ENCODE assay signal across 14 cellular contexts in genomic region chr2:177572236-177572671, GRCh38.
A peak's percentile ranks its signal among the peaks of the same experiment; 100 is the strongest.
DNase-seq lines count a peak whose midpoint lies in the region; ATAC-seq and TF ChIP-seq lines count a peak whose summit lies in the region.
"Had no signal": no experiment of that assay in that cellular context is flagged by ENCODE, and none has a peak within 500 bp of the region (broad histone marks: within the 10 kb centered on the region; RNA-seq: fewer than 3 reads in every experiment).

No MANE protein-coding gene starts in this region.

- no peak overlapping the region for H3K4me3 ChIP-seq in fibroblast of the aortic adventitia (ENCODE audit: low read depth, low read length)
- H3K4me3 ChIP-seq in sigmoid colon = no peak overlapping the region
- H3K4me3 ChIP-seq in GM23248 = no peak overlapping the region
- H3K4me3 ChIP-seq: thyroid gland had no signal

- H3K4me1 ChIP-seq in sigmoid colon (peaks cover 3 to 27% (median 23%) of the 10 kb centered on the region in 4 donors), GM23248 (ENCODE audit: insufficient read depth) (no peaks in the 10 kb centered on the region)

- in situ Hi-C loops in GM23248 (cut with MboI) = no loop called here

- no peak overlapping the region for H3K4me2 ChIP-seq in GM23248 (ENCODE audit: unreplicated experiment)

- H2AFZ ChIP-seq in GM23248 = no peak overlapping the region

- no peak overlapping the region for H3K9ac ChIP-seq in GM23248

- 69 to 72% methylated on average over 2 of the region's 2 CpGs for WGBS in sigmoid colon, 2 donors
- 67 to 68% methylated on average over 2 of the region's 2 CpGs for WGBS in GM23248 (ENCODE audit: low coverage in 1 of 2, low lambda C conversion rate in 2 of 2, missing lambda C conversion rate in 2 of 2), 2 experiments

- TF ChIP-seq EP300 in sigmoid colon (IDR thresholded peaks at IDR 0.05) = no peak

- no peaks in the 10 kb centered on the region for H3K27me3 ChIP-seq in sigmoid colon
- no peaks in the 10 kb centered on the region for H3K27me3 ChIP-seq in GM23248 (replicated peaks; ENCODE audit: insufficient read depth)
- H3K27me3 ChIP-seq: thyroid gland had no signal

- no peak for TF ChIP-seq POLR2A in sigmoid colon (IDR thresholded peaks at IDR 0.05)

- H3K36me3 ChIP-seq in sigmoid colon (no peaks in the 10 kb centered on the region), GM23248 (ENCODE audit: low read depth) (no peaks in the 10 kb centered on the region)
- H3K36me3 ChIP-seq: thyroid gland had no signal

- H4K20me1 ChIP-seq in GM23248 (ENCODE audit: insufficient read depth) = no peaks in the 10 kb centered on the region

- no peaks in the 10 kb centered on the region for H3F3A ChIP-seq in GM23248 (ENCODE audit: insufficient read depth)

- no peaks in the 10 kb centered on the region for H3K79me2 ChIP-seq in GM23248 (ENCODE audit: insufficient read depth)

- no peak for TF ChIP-seq CTCF in fibroblast of the aortic adventitia (IDR thresholded peaks at IDR 0.05; ENCODE audit: insufficient read depth, low read length)
- no peak for TF ChIP-seq CTCF in sigmoid colon (IDR thresholded peaks at IDR 0.05)

- DNase-seq in NCI-H2081 (lab: John Stamatoyannopoulos, UW) (peak; percentile 21 to 45), NCI-H2081 treated with DMSO at 0.1 percent for 48 hours (lab: John Stamatoyannopoulos, UW) (no peak), NCI-H526 treated with DMSO at 0.1 percent for 48 hours (lab: John Stamatoyannopoulos, UW) (peak; percentile 47), fibroblast of the aortic adventitia (ENCODE audit: low read depth) (peak; percentile 18), sigmoid colon (no peak), RKO (ENCODE audit: low spot score) (no peak), GM23248 (no peak)
- DNase-seq: 8988T; activated CD8-positive, alpha-beta memory T cell treated with anti-CD3 and anti-CD28 coated beads, Interleukin-2, amount 50 U/mL, for 4 hours; KBM-7; NCI-H510A treated with DMSO at 0.1 percent for 48 hours; Right ventricle myocardium superior; thyroid gland had no signal

- no peak for ATAC-seq in HG02623 (IDR thresholded peaks at IDR 0.05; ENCODE audit: unreplicated experiment)

- peak overlapping the region in 3 of 4 donors; percentile 65 to 70 (median 69) for H3K27ac ChIP-seq in sigmoid colon
- H3K27ac ChIP-seq in GM23248 = no peak overlapping the region
- H3K27ac ChIP-seq: thyroid gland had no signal

- intact Hi-C loops in sigmoid colon (cut with DNase I) = no loop called here

- no peaks in the 10 kb centered on the region for H3K9me2 ChIP-seq in GM23248 (ENCODE audit: insufficient read depth)

- H3K9me3 ChIP-seq in sigmoid colon (no peaks in the 10 kb centered on the region), GM23248 (ENCODE audit: low read depth) (no peaks in the 10 kb centered on the region)
- H3K9me3 ChIP-seq: thyroid gland had no signal

Comparison
In these comparisons a context has a peak if more than half of its experiments do, and no peak if none do; other contexts are left out.
1. DNase-seq: peak in NCI-H2081 (2 of 2), NCI-H526 treated with DMSO at 0.1 percent for 48 hours (single experiment) and fibroblast of the aortic adventitia (single experiment); none in NCI-H2081 treated with DMSO at 0.1 percent for 48 hours (single experiment), sigmoid colon (single experiment), RKO (single experiment) and GM23248 (single experiment).